Comparison of ENCODE assay signal across 11 cellular contexts in the genomic region with DNA sequence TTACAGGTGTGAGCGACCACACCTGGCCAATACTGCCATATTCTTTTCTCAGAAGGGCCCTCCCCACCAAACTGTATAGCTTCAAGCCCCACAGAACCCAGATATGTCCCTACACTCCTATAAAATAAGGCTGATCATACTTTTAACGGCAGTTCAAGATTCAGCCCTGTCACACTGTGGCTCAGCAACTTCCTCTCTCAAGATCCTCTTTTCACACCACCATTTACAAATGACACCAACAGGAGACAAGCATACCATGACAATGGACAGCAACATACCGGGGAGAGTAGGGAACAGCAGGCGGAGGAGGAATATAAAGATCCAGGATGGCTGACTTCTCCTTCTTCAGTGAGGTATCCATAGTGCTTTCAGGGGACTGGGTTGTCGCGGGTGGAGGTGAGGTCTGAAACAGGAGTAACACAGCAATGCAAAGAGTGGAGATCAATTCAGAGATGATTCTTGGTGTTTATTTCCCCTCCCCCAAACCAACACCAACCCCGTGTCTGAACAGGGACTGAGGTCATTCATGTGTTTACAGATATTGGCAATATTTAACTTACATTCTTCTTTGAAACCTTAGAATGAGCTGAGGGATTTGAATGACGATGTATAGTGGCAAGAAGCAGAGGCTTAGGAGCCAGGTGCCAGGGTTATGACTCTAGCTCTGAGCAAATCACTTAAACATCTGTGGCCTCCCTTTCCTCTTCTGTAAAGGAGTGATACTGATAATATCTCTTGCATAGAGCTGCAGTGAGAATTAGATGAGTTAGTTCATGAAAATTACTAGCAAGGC. TPM values are rescaled to one million over a fixed set of nuclear protein-coding genes. Genes with fewer than 3 reads are reported as not detected.
DNase-seq lines count a peak whose midpoint lies in the region; ATAC-seq lines count a peak whose summit lies in the region.
"Had no signal": no experiment of that assay in that cellular context is flagged by ENCODE, and none has a peak within 500 bp of the region (broad histone marks: within the 10 kb centered on the region; RNA-seq: fewer than 3 reads in every experiment).

No MANE protein-coding gene starts in this region.

- H3K4me3 ChIP-seq in adipocyte (ENCODE audit: low read length) (no peak overlapping the region), skeletal muscle cell (ENCODE audit: low read depth, low read length) (no peak overlapping the region)
- H3K4me3 ChIP-seq in CD4-positive, alpha-beta memory T cell (ENCODE audit: low read length in 2 of 2): no peak overlapping the region

- peaks cover 9% of the 10 kb centered on the region for H3K36me3 ChIP-seq in adipocyte (ENCODE audit: control insufficient read depth, insufficient read depth, low read length, severe bottlenecking)
- H3K36me3 ChIP-seq in CD4-positive, alpha-beta memory T cell (ENCODE audit: insufficient read depth, low read length): no peaks in the 10 kb centered on the region

- H3K27ac ChIP-seq in CD4-positive, alpha-beta memory T cell (ENCODE audit: low read depth, low read length): no peak overlapping the region

- peaks cover 4 to 11% of the 10 kb centered on the region in 2 donors for H3K27me3 Mint-ChIP-seq in CD4-positive, alpha-beta memory T cell

- no peaks in the 10 kb centered on the region for H3K4me1 Mint-ChIP-seq in CD4-positive, alpha-beta memory T cell

- CTCF ChIA-PET in CD4-positive, alpha-beta memory T cell (lab: Charles Lee; ENCODE audit: partially characterized antibody): interaction anchor here (0.7 kb wide), 1 partner anchor 28 kb away, joined by 3 read pairs; no protein-coding TSS in a partner anchor

- intact Hi-C loops in CD4-positive, alpha-beta memory T cell (cut with micrococcal nuclease): no loop called here

- H3K4me1 ChIP-seq in adipocyte (ENCODE audit: control insufficient read depth, insufficient read depth, low read length): peaks cover 26% of the 10 kb centered on the region
- H3K4me1 ChIP-seq in CD4-positive, alpha-beta memory T cell (ENCODE audit: insufficient read depth, low read length): no peaks in the 10 kb centered on the region

- H3K27me3 ChIP-seq in adipocyte (replicated peaks; ENCODE audit: control insufficient read depth, insufficient read depth, low read length): no peaks in the 10 kb centered on the region
- H3K27me3 ChIP-seq in CD4-positive, alpha-beta memory T cell (ENCODE audit: insufficient read depth, low read length): no peaks in the 10 kb centered on the region

- H3K9ac ChIP-seq in adipocyte (ENCODE audit: low read length): no peak overlapping the region

- H3K9me3 ChIP-seq in adipocyte (ENCODE audit: control insufficient read depth, low read length): no peaks in the 10 kb centered on the region
- no peaks in the 10 kb centered on the region for H3K9me3 ChIP-seq in CD4-positive, alpha-beta memory T cell (ENCODE audit: control insufficient read depth in 1 of 2, low read length in 2 of 2)

- H3K27ac Mint-ChIP-seq in CD4-positive, alpha-beta memory T cell: no peak overlapping the region
- H3K27ac Mint-ChIP-seq: activated CD8-positive, alpha-beta T cell treated with anti-CD3 and anti-CD28 coated beads for 36 hours had no signal

- H3K36me3 Mint-ChIP-seq in CD4-positive, alpha-beta memory T cell: no peaks in the 10 kb centered on the region

- peak; percentile 74 for DNase-seq in HS-5 (ENCODE audit: low read depth)
- DNase-seq in adipocyte (ENCODE audit: low read depth): peak; percentile 32
- peak; percentile 43 for DNase-seq in skeletal muscle cell (ENCODE audit: low read depth)
- DNase-seq in CD4-positive, alpha-beta memory T cell: no peak
- DNase-seq in kidney glomerular epithelial cell (lab: John Stamatoyannopoulos, UW): no peak
- DNase-seq in medulla oblongata (ENCODE audit: extremely low spot score): no peak
- DNase-seq: activated CD8-positive, alpha-beta T cell treated with anti-CD3 and anti-CD28 coated beads for 36 hours; NCI-H1048; nucleus accumbens had no signal

- ATAC-seq in GM21423 (IDR thresholded peaks at IDR 0.05; ENCODE audit: unreplicated experiment): peak; percentile 70
- ATAC-seq: activated CD8-positive, alpha-beta T cell treated with anti-CD3 and anti-CD28 coated beads for 36 hours; HCT116 had no signal

- POLR2A ChIA-PET in CD4-positive, alpha-beta memory T cell (lab: Charles Lee; ENCODE audit: partially characterized antibody): no interaction called here

- H3K4me3 Mint-ChIP-seq in CD4-positive, alpha-beta memory T cell: no peak overlapping the region
- H3K4me3 Mint-ChIP-seq: activated CD8-positive, alpha-beta T cell treated with anti-CD3 and anti-CD28 coated beads for 36 hours had no signal

- no peaks in the 10 kb centered on the region for H3K9me3 Mint-ChIP-seq in CD4-positive, alpha-beta memory T cell
- H3K9me3 Mint-ChIP-seq: activated CD8-positive, alpha-beta T cell treated with anti-CD3 and anti-CD28 coated beads for 36 hours had no signal

RNA-seq across cellular contexts. Expression of a gene that starts 57.6 kb away (rescaled TPM):
- 10 to 100 TPM; 92.5 to 97.7 TPM for total RNA-seq in CD4-positive, alpha-beta memory T cell
- polyA plus RNA-seq in CD4-positive, alpha-beta memory T cell: 10 to 100 TPM; 67.7 to 71.8 TPM

Comparison
In these comparisons a context has a peak if more than half of its experiments do, and no peak if none do; other contexts are left out.
1. DNase-seq: peak in HS-5 (single experiment), adipocyte (single experiment) and skeletal muscle cell (single experiment); none in CD4-positive, alpha-beta memory T cell (0 of 5), kidney glomerular epithelial cell (single experiment) and medulla oblongata (single experiment).